Comparison of ENCODE assay signal across 1 cellular context in genomic region chr12:54082402-54082892, GRCh38.
TF ChIP-seq lines count a peak whose summit lies in the region.

No MANE protein-coding gene starts in this region.

TF ChIP-seq in HEK293, 187 proteins besides CTCF, POLR2A, EP300 and RAD21 (continued from another document):
- peak; percentile 9 for TF ChIP-seq ZBTB26 (tag by site-specific recombination; optimal IDR thresholded peaks at IDR 0.05)
- 0 out of 2 replicates have a peak, but pooled peaks have one; percentile 21 for TF ChIP-seq TCF7L2 (IDR thresholded peaks at IDR 0.05; ENCODE audit: borderline replicate concordance, low read depth, low read length)
- no peak for TF ChIP-seq ZNF121 (tag by site-specific recombination; IDR thresholded peaks at IDR 0.05)
- no peak for TF ChIP-seq ZNF148 (tag by site-specific recombination; IDR thresholded peaks at IDR 0.05; ENCODE audit: borderline replicate concordance)
- no peak for TF ChIP-seq ZNF248 (tag by site-specific recombination; IDR thresholded peaks at IDR 0.05)
- TF ChIP-seq SP7 (tag by site-specific recombination; IDR thresholded peaks at IDR 0.05) = 0 out of 2 replicates have a peak, but pooled peaks have one; percentile 31
- TF ChIP-seq EGR2 (tag by site-specific recombination; IDR thresholded peaks at IDR 0.05; ENCODE audit: low read depth) = peak; percentile 67; the same call in 1 of the 2 replicates
- no peak for TF ChIP-seq ZNF624 (tag by site-specific recombination; IDR thresholded peaks at IDR 0.05)
- TF ChIP-seq ZNF341 (tag by site-specific recombination; IDR thresholded peaks at IDR 0.05; ENCODE audit: low read depth) = peak; percentile 68; the same call in 1 of the 2 replicates
- TF ChIP-seq MEIS1 (CRISPR knock-in tag; IDR thresholded peaks at IDR 0.05; ENCODE audit: borderline replicate concordance) = peak; percentile 82; the same call in 1 of the 2 replicates
- no peak for TF ChIP-seq ZNF23 (tag by site-specific recombination; IDR thresholded peaks at IDR 0.05; ENCODE audit: borderline replicate concordance)
